In the genomic region with DNA sequence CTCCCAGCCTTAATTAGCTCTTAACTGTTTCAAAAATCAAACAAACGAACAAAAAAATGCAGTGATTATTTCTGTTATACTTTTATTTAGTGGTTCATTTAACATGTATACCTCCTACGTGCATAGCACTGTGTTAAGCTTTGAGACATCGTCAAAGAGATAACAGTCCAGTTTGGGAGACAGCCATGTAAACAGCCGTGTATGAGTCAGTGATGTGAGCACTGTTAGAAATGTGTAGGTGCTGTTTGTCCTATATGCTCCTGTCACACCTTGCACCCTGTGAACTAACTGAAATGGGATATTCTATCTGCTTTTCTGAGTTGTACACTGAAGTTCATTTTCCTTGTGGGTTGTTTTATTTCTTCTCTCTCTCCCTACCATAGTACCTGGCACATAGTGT, we compare ENCODE assay signal across 28 cellular contexts.
"Had no signal": no experiment of that assay in that cellular context is flagged by ENCODE, and none has a peak within 500 bp of the region (broad histone marks: within the 10 kb centered on the region; RNA-seq: fewer than 3 reads in every experiment).

No MANE protein-coding gene starts in this region.

- H3K36me3 ChIP-seq: ovary, tibial artery, upper lobe of right lung had no signal

- H3K4me1 ChIP-seq: psoas muscle, tibial artery had no signal

- H3K27ac ChIP-seq: epithelial cell of prostate, hepatocyte, ovary, psoas muscle, tibial artery, upper lobe of right lung had no signal

- H3K4me3 Mint-ChIP-seq: activated CD4-positive, alpha-beta T cell treated with anti-CD3 and anti-CD28 coated beads for 36 hours; activated CD8-positive, alpha-beta memory T cell treated with anti-CD3 and anti-CD28 coated beads, Interleukin-2, amount 10 ng/mL, durations not matched to agents 7 days and 5 days; activated CD8-positive, alpha-beta T cell treated with anti-CD3 and anti-CD28 coated beads, Interleukin-2, amount 10 ng/mL, durations not matched to agents 7 days and 5 days; activated naive CD8-positive, alpha-beta T cell; activated T-cell treated with anti-CD3 and anti-CD28 coated beads, Interleukin-2, amount 50 U/mL, for 72 hours; mesothelial cell of epicardium; naive thymus-derived CD4-positive, alpha-beta T cell; stimulated activated naive CD8-positive, alpha-beta T cell treated with anti-CD3 and anti-CD28 coated beads, Interleukin-15, Interleukin-2, amounts not matched to agents 100 ng/mL and 50 ng/mL, for 24 hours had no signal

- H3K4me2 ChIP-seq: hepatocyte had no signal

- H3K27ac Mint-ChIP-seq: activated CD4-positive, alpha-beta T cell treated with anti-CD3 and anti-CD28 coated beads for 36 hours; activated CD8-positive, alpha-beta memory T cell treated with anti-CD3 and anti-CD28 coated beads, Interleukin-2, amount 10 ng/mL, durations not matched to agents 7 days and 5 days; activated CD8-positive, alpha-beta T cell treated with anti-CD3 and anti-CD28 coated beads, Interleukin-2, amount 10 ng/mL, durations not matched to agents 7 days and 5 days; activated naive CD8-positive, alpha-beta T cell; activated T-cell treated with anti-CD3 and anti-CD28 coated beads, Interleukin-2, amount 50 U/mL, for 72 hours; mesothelial cell of epicardium; stimulated activated naive CD8-positive, alpha-beta T cell treated with anti-CD3 and anti-CD28 coated beads, Interleukin-15, Interleukin-2, amounts not matched to agents 100 ng/mL and 50 ng/mL, for 24 hours had no signal

- H3K79me2 ChIP-seq: hepatocyte had no signal

- H2AFZ ChIP-seq: hepatocyte had no signal

- H3K27me3 Mint-ChIP-seq: activated CD4-positive, alpha-beta T cell treated with anti-CD3 and anti-CD28 coated beads for 36 hours; activated CD8-positive, alpha-beta memory T cell treated with anti-CD3 and anti-CD28 coated beads, Interleukin-2, amount 10 ng/mL, durations not matched to agents 7 days and 5 days; activated naive CD8-positive, alpha-beta T cell; naive thymus-derived CD4-positive, alpha-beta T cell; stimulated activated naive CD8-positive, alpha-beta T cell treated with anti-CD3 and anti-CD28 coated beads, Interleukin-15, Interleukin-2, amounts not matched to agents 100 ng/mL and 50 ng/mL, for 24 hours had no signal

- H3K4me3 ChIP-seq: hepatocyte, ovary, psoas muscle, tibial artery, upper lobe of right lung had no signal

- H3K9me3 Mint-ChIP-seq: activated T-cell treated with anti-CD3 and anti-CD28 coated beads, Interleukin-2, amount 50 U/mL, for 72 hours; mesothelial cell of epicardium; stimulated activated naive CD8-positive, alpha-beta T cell treated with anti-CD3 and anti-CD28 coated beads, Interleukin-15, Interleukin-2, amounts not matched to agents 100 ng/mL and 50 ng/mL, for 24 hours had no signal

- H3K27me3 ChIP-seq: hepatocyte, ovary, tibial artery, upper lobe of right lung had no signal

- FAIRE-seq: bronchial epithelial cell, colon, frontal cortex had no signal

- ATAC-seq: activated CD4-positive, alpha-beta T cell treated with anti-CD3 and anti-CD28 coated beads for 36 hours; activated CD8-positive, alpha-beta memory T cell treated with anti-CD3 and anti-CD28 coated beads, Interleukin-2, amount 10 ng/mL, durations not matched to agents 7 days and 5 days; activated CD8-positive, alpha-beta T cell treated with anti-CD3 and anti-CD28 coated beads, Interleukin-2, amount 10 ng/mL, durations not matched to agents 7 days and 5 days; activated T-cell treated with anti-CD3 and anti-CD28 coated beads, Interleukin-2, amount 50 U/mL, for 72 hours; naive thymus-derived CD4-positive, alpha-beta T cell; psoas muscle; upper lobe of right lung had no signal

- H3K9me3 ChIP-seq: ovary, psoas muscle, tibial artery, upper lobe of right lung had no signal

- DNase-seq: activated CD4-positive, alpha-beta T cell treated with anti-CD3 and anti-CD28 coated beads for 36 hours; activated CD4-positive, CD25-positive, alpha-beta regulatory T cell; activated CD8-positive, alpha-beta memory T cell treated with anti-CD3 and anti-CD28 coated beads, Interleukin-2, amount 10 ng/mL, durations not matched to agents 7 days and 5 days; activated CD8-positive, alpha-beta T cell treated with anti-CD3 and anti-CD28 coated beads, Interleukin-2, amount 10 ng/mL, durations not matched to agents 7 days and 5 days; activated effector memory CD4-positive, alpha-beta T cell treated with Interleukin-2 at 50 U/mL for 16 hours; activated naive CD4-positive, alpha-beta T cell treated with Interleukin-2 at 50 U/mL for 16 hours; activated T-cell treated with anti-CD3 and anti-CD28 coated beads, Interleukin-2, amount 50 U/mL, for 72 hours; anterior cingulate cortex; dermis blood vessel endothelial cell; effector CD4-positive, alpha-beta T cell; islet precursor cell; left cardiac atrium; naive thymus-derived CD4-positive, alpha-beta T cell; ovary; psoas muscle; stimulated activated CD4-positive, alpha-beta T cell treated with anti-CD3 and anti-CD28 coated beads, Interleukin-15, amount 100 ng/mL, for 24 hours; substantia nigra; T-helper 1 cell; tibial artery; upper lobe of right lung had no signal
